Comparison of ENCODE assay signal across 8 cellular contexts in genomic region chr12:22046090-22046967, GRCh38. TPM values are rescaled to one million over a fixed set of nuclear protein-coding genes. Genes with fewer than 3 reads are reported as not detected.
DNase-seq lines count a peak whose midpoint lies in the region; ATAC-seq and TF ChIP-seq lines count a peak whose summit lies in the region.

CMAS (plus strand) TSS chr12:22046218; CDS start chr12:22046304, 86 bp downstream.

- H3K27ac ChIP-seq in osteoblast (ENCODE audit: low read depth, low read length): peak within 1 kb of the TSS; percentile 65
- peak within 1 kb of the TSS; percentile 66 to 85 for H3K27ac ChIP-seq in thoracic aorta

- no peaks in the 10 kb centered on the region for H3K9me3 ChIP-seq in Loucy (ENCODE audit: insufficient read depth, low read depth, low read length)
- no peaks in the 10 kb centered on the region for H3K9me3 ChIP-seq in osteoblast (ENCODE audit: low read depth, low read length)
- no peaks in the 10 kb centered on the region for H3K9me3 ChIP-seq in thoracic aorta

- peak within 1 kb of the TSS; percentile 77 for H3K4me3 ChIP-seq in H7 (ENCODE audit: insufficient read depth, low read depth, low read length)
- peak within 1 kb of the TSS; percentile 87 for H3K4me3 ChIP-seq in Loucy (ENCODE audit: low read length, poor library complexity, severe bottlenecking)
- peak within 1 kb of the TSS; percentile 94 for H3K4me3 ChIP-seq in osteoblast (ENCODE audit: insufficient read depth, low read length)
- peak within 1 kb of the TSS; percentile 83 for H3K4me3 ChIP-seq in thoracic aorta

- H3K36me3 ChIP-seq in H7 (replicated peaks; ENCODE audit: control insufficient read depth, insufficient read depth, low read length) (no peaks in the 10 kb centered on the region; the same call in 1 of the 2 replicates), Loucy (ENCODE audit: insufficient read depth, low read length) (no peaks in the 10 kb centered on the region), osteoblast (ENCODE audit: insufficient read depth, low read length) (no peaks in the 10 kb centered on the region), thoracic aorta (no peaks in the 10 kb centered on the region)

- H3K9me2 ChIP-seq in Loucy (replicated peaks; ENCODE audit: low read depth, low read length): no peaks in the 10 kb centered on the region

- peak within 1 kb of the TSS; percentile 92 for H3K9ac ChIP-seq in Loucy (ENCODE audit: low read depth, low read length, poor library complexity, severe bottlenecking)

- DNase-seq in GM03348 (ENCODE audit: low spot score) (peak; percentile 92), H7 (peak; percentile 88), glomerular endothelial cell (ENCODE audit: extremely low read depth, low read depth, low spot score) (no peak), osteoblast (ENCODE audit: insufficient read length, low spot score, missing footprints) (peak; percentile 91), thoracic aorta (ENCODE audit: low spot score) (peak; percentile 25)
- DNase-seq in activated naive CD4-positive, alpha-beta T cell treated with anti-CD3 and anti-CD28 coated beads, Interleukin-2, amount 50 U/mL, for 16 hours: peak; percentile 79

- H3K27me3 ChIP-seq in H7 (ENCODE audit: control insufficient read depth, insufficient read depth, low read length): no peaks in the 10 kb centered on the region
- H3K27me3 ChIP-seq in Loucy (ENCODE audit: insufficient read depth, low read length, poor library complexity, severe bottlenecking): no peaks in the 10 kb centered on the region
- H3K27me3 ChIP-seq in osteoblast (ENCODE audit: insufficient read depth, low read length): no peaks in the 10 kb centered on the region
- no peaks in the 10 kb centered on the region for H3K27me3 ChIP-seq in thoracic aorta (replicated peaks; ENCODE audit: insufficient read depth)

- H3F3A ChIP-seq in Loucy (ENCODE audit: low read depth): no peaks in the 10 kb centered on the region

- H3K4me1 ChIP-seq in Loucy (ENCODE audit: insufficient read depth, low read length, poor library complexity, severe bottlenecking): peaks cover 35% of the 10 kb centered on the region
- peaks cover 22% of the 10 kb centered on the region for H3K4me1 ChIP-seq in osteoblast (ENCODE audit: insufficient read depth, low read length)
- peaks cover 6 to 31% of the 10 kb centered on the region in 2 donors for H3K4me1 ChIP-seq in thoracic aorta (ENCODE audit: control insufficient read depth in 1 of 2, low read depth in 2 of 2)

- ATAC-seq in SK-N-SH treated with all-trans-retinoic acid at 6 μM for 48 hours: peak; percentile 94
- peak; percentile 69 for ATAC-seq in thoracic aorta (ENCODE audit: insufficient number of reproducible peaks, low FRiP score, low read depth)

- H4K20me1 ChIP-seq in Loucy (ENCODE audit: insufficient read depth, low read length, poor library complexity, severe bottlenecking) (peaks cover 22% of the 10 kb centered on the region), osteoblast (ENCODE audit: insufficient read depth, low read length) (peaks cover 4% of the 10 kb centered on the region)

- H2AFZ ChIP-seq in Loucy (ENCODE audit: low read length): peak within 1 kb of the TSS; percentile 98
- peak within 1 kb of the TSS; percentile 92 for H2AFZ ChIP-seq in osteoblast (ENCODE audit: low read length)

- TF ChIP-seq CTCF in Loucy (conservative IDR thresholded peaks at IDR 0.05; ENCODE audit: low read length) (no peak), osteoblast (IDR thresholded peaks at IDR 0.05; ENCODE audit: extremely low read depth, low read depth, low read length) (no peak), thoracic aorta (IDR thresholded peaks at IDR 0.05) (peak; percentile 1)

- H3K4me2 ChIP-seq in Loucy (ENCODE audit: low read depth, low read length, poor library complexity, severe bottlenecking) (peak within 1 kb of the TSS; percentile 86), osteoblast (ENCODE audit: insufficient read depth, low read length) (peak within 1 kb of the TSS; percentile 97)

- peaks cover 39% of the 10 kb centered on the region for H3K79me2 ChIP-seq in Loucy (ENCODE audit: insufficient read depth, low read length)
- peaks cover 48% of the 10 kb centered on the region for H3K79me2 ChIP-seq in osteoblast (ENCODE audit: insufficient read depth, low read length)

TF ChIP-seq in SK-N-SH treated with all-trans-retinoic acid at 6 μM for 48 hours, 23 proteins besides CTCF, POLR2A, EP300 and RAD21:
- TF ChIP-seq GLIS3 (CRISPR knock-in tag; IDR thresholded peaks at IDR 0.05) (0 out of 2 replicates have a peak, but pooled peaks have one; percentile 18), SNAI2 (CRISPR knock-in tag; IDR thresholded peaks at IDR 0.05) (no peak)
TF ChIP-seq in SK-N-SH treated with all-trans-retinoic acid at 6 μM for 48 hours: peak in this region for 1.

RNA-seq across cellular contexts. Expression of gene CMAS, which starts in this region (rescaled TPM):
- 62.4 and 71.7 TPM in 2 replicates for total RNA-seq in H7 (2014; rRNA removed; shearing (Covaris generic))
- total RNA-seq in glomerular endothelial cell: 32.7 and 46.5 TPM in 2 replicates
- total RNA-seq in osteoblast: 16.8 and 20.6 TPM in 2 replicates
- 10 to 100 TPM; 33.7 to 38.7 TPM for total RNA-seq in thoracic aorta
